ENCODE assay signal across 9 cellular contexts in the genomic region with DNA sequence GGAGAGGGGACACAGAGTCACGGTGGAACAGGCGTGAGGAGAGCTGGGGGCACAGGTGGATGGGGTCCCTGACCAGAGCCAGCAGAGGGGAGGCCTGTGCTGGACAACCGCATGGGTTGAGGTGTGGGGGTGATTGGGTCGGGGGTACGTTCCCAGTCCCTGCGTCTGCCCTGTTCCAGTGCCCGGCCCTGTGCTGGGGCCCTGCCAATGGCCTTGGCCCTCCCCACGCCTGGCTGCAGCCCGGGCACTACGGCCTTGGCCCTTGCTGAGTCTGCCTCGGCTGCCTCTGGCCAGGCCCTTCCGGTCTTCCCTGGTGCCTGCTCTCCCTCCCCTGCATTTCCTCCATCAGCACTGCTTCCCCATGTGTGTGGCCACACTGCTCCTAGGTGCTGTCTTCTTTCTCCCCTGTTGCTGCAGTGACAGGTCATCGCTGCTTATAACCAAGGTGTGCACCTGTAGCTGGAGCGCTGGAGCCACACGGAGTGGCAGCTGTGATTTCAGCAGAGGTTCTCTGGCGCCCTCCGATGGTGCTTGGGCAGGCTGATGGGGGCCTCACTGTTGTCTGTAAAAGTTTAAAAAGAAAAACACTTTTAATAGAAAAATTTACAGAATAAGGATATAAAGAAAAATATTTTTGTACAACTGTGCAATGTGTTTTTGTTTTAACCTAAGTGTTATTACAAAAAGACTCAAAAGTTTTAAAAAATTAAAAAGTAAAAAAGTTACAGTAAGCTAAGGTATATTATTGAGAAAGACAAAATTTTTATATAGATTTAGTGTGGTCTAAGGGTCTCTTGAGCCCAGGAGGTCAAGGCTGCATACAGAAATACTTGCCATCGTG. TPM values are rescaled to one million over a fixed set of nuclear protein-coding genes. Genes with fewer than 3 reads are reported as not detected.
DNase-seq lines count a peak whose midpoint lies in the region; ATAC-seq, FAIRE-seq and TF ChIP-seq lines count a peak whose summit lies in the region.
"Had no signal": no experiment of that assay in that cellular context is flagged by ENCODE, and none has a peak within 500 bp of the region (broad histone marks: within the 10 kb centered on the region; RNA-seq: fewer than 3 reads in every experiment).

No MANE protein-coding gene starts in this region.

- no peaks in the 10 kb centered on the region for H4K20me1 ChIP-seq in SK-N-SH (ENCODE audit: insufficient read depth)

- peaks cover 0 to 17% of the 10 kb centered on the region in 2 experiments; a peak in 2 of 4 replicates for H3K4me1 ChIP-seq in SK-N-SH (ENCODE audit: control insufficient read depth in 1 of 2, insufficient read depth in 2 of 2, low read depth in 1 of 2, low read length in 1 of 2)
- peaks cover 49% of the 10 kb centered on the region for H3K4me1 ChIP-seq in body of pancreas

- H3K27ac ChIP-seq in SK-N-SH (ENCODE audit: low read depth in 2 of 2, low read length in 1 of 2), result no peak overlapping the region
- H3K27ac ChIP-seq in body of pancreas, result peak overlapping the region in 1 of 4 donors; percentile 2

- peaks cover 13% of the 10 kb centered on the region for H3F3A ChIP-seq in SK-N-SH (replicated peaks; ENCODE audit: insufficient read depth)

- H3K4me2 ChIP-seq in SK-N-SH, result no peak overlapping the region

- intact Hi-C loops in body of pancreas (cut with DNase I), result loop anchor here (5.0 kb wide), 1 partner anchor 144 kb away; no protein-coding TSS in a partner anchor
- intact Hi-C loops in left colon (cut with DNase I, micrococcal nuclease), result loop anchor here in 1 of 2 donors (5.0 kb wide), 2 partner anchors 59 to 144 kb away; a partner anchor contains a TSS

- no peak overlapping the region for H3K9ac ChIP-seq in SK-N-SH

- 72% methylated on average over 16 of the region's 18 CpGs for WGBS in SK-N-SH (ENCODE audit: low lambda C conversion rate)
- WGBS in body of pancreas, 2 donors, result 36 to 41% methylated on average over 14 to 17 of the region's 18 CpGs

- no peaks in the 10 kb centered on the region for H3K79me2 ChIP-seq in SK-N-SH (ENCODE audit: insufficient read depth)

- H3K9me3 ChIP-seq in SK-N-SH, result no peaks in the 10 kb centered on the region
- no peaks in the 10 kb centered on the region for H3K9me3 ChIP-seq in body of pancreas

- no peak for FAIRE-seq in RCC 7860 (lab: Jason Lieb, UNC)
- FAIRE-seq: A204.1 had no signal

- peak; percentile 85 for TF ChIP-seq CTCF in SK-N-SH (IDR thresholded peaks at IDR 0.05)
- TF ChIP-seq CTCF in body of pancreas (IDR thresholded peaks at IDR 0.05), result peak; percentile 61 to 89 (median 81)

- H3K4me3 ChIP-seq in SK-N-SH (ENCODE audit: low read depth in 2 of 2, low read length in 1 of 2), result no peak overlapping the region; a peak in 1 of 4 replicates
- no peak overlapping the region for H3K4me3 ChIP-seq in body of pancreas

- no peak overlapping the region for H2AFZ ChIP-seq in SK-N-SH (ENCODE audit: low read depth)

- TF ChIP-seq POLR2A in body of pancreas (IDR thresholded peaks at IDR 0.05), result no peak

- TF ChIP-seq EP300 in SK-N-SH (IDR thresholded peaks at IDR 0.05; ENCODE audit: borderline replicate concordance in 1 of 2, low read depth in 1 of 2, low read length in 1 of 2), result no peak

- peak; percentile 79 for TF ChIP-seq RAD21 in SK-N-SH (IDR thresholded peaks at IDR 0.05; ENCODE audit: low read length)

- POLR2A ChIA-PET in SK-N-SH (lab: Yijun Ruan, JAX), result interaction anchor here (1.0 to 1.2 kb wide), 2 partner anchors 56 to 145 kb away, joined by 3 read pairs; no protein-coding TSS in a partner anchor

- ATAC-seq in HG03565 (IDR thresholded peaks at IDR 0.05; ENCODE audit: unreplicated experiment) (peak; percentile 47), body of pancreas (peak; percentile 70), left colon (peak; percentile 64)

- DNase-seq in DMS 273 (lab: John Stamatoyannopoulos, UW; ENCODE audit: unreplicated experiment), result peak; percentile 64
- no peak for DNase-seq in DMS 273 treated with DMSO at 0.1 percent for 48 hours (lab: John Stamatoyannopoulos, UW)
- DNase-seq in SK-N-SH, result peak; percentile 80
- DNase-seq in body of pancreas, result peak; percentile 76 to 87 (median 81)
- peak; percentile 61 to 88 for DNase-seq in left colon
- DNase-seq in stimulated activated CD8-positive, alpha-beta memory T cell treated with anti-CD3 and anti-CD28 coated beads, Interleukin-15, amount 100 ng/mL, for 1 hour (ENCODE audit: low read depth), result peak; percentile 18
- no peak for DNase-seq in RCC 7860 (ENCODE audit: low spot score)

- no peaks in the 10 kb centered on the region for H3K27me3 ChIP-seq in SK-N-SH (ENCODE audit: insufficient read depth)
- no peaks in the 10 kb centered on the region for H3K27me3 ChIP-seq in body of pancreas

- no peaks in the 10 kb centered on the region for H3K9me2 ChIP-seq in SK-N-SH

- peaks cover 0 to 7% of the 10 kb centered on the region in 2 experiments for H3K36me3 ChIP-seq in SK-N-SH (replicated peaks in 1 of 2; ENCODE audit: control insufficient read depth in 1 of 2, insufficient read depth in 2 of 2, low read length in 1 of 2)
- no peaks in the 10 kb centered on the region for H3K36me3 ChIP-seq in body of pancreas (replicated peaks in 1 of 2; ENCODE audit: insufficient read depth in 1 of 2, low read depth in 2 of 2)

- CTCF ChIA-PET in SK-N-SH (lab: Yijun Ruan, JAX), result interaction anchor here (0.6 to 19.6 kb wide), 34 partner anchors 8 to 318 kb away, joined by 3 to 744 read pairs (median 6); a partner anchor contains a TSS

TF ChIP-seq in SK-N-SH, 30 proteins besides CTCF, POLR2A, EP300 and RAD21:
- no peak for TF ChIP-seq NFIC (IDR thresholded peaks at IDR 0.05; ENCODE audit: borderline replicate concordance)
- TF ChIP-seq, protein P1, sequence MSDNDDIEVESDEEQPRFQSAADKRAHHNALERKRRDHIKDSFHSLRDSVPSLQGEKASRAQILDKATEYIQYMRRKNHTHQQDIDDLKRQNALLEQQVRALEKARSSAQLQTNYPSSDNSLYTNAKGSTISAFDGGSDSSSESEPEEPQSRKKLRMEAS (IDR thresholded peaks at IDR 0.05; ENCODE audit: low read depth), result no peak
- TF ChIP-seq SMC3 (IDR thresholded peaks at IDR 0.05; ENCODE audit: low read depth, low read length), result peak; percentile 65
- TF ChIP-seq CHD2 (IDR thresholded peaks at IDR 0.05; ENCODE audit: low read length, partially characterized antibody), result no peak
- no peak for TF ChIP-seq FOXM1 (IDR thresholded peaks at IDR 0.05; ENCODE audit: low read depth)
- no peak for TF ChIP-seq MXI1 (IDR thresholded peaks at IDR 0.05; ENCODE audit: low read depth, low read length)

RNA-seq across cellular contexts. Expression of a gene that starts 45.2 kb away (rescaled TPM):
- 0.10 TPM in 1 of 2 replicates, not detected in the other for polyA plus RNA-seq in SK-N-SH (2012; rRNA removed)
- 0.17 TPM in 1 of 2 replicates, not detected in the other for polyA plus RNA-seq in SK-N-SH (2012; cell fraction: cytosol; rRNA removed)
- 0.23 TPM in 2 replicates for polyA plus RNA-seq in SK-N-SH (2012; cell fraction: nucleus; rRNA removed)
- total RNA-seq in body of pancreas (100 to 1,000 TPM; 247 to 584 TPM), left colon (1 to 10 TPM; 1.0 to 3.3 TPM)

RNA-seq across cellular contexts. Expression of a gene that starts 59.4 kb away (rescaled TPM):
- 6.8 and 9.0 TPM in 2 replicates for polyA plus RNA-seq in SK-N-SH (2012; rRNA removed)
- polyA plus RNA-seq in SK-N-SH (2012; cell fraction: cytosol; rRNA removed), result 5.4 and 6.7 TPM in 2 replicates
- 12.6 and 13.3 TPM in 2 replicates for polyA plus RNA-seq in SK-N-SH (2012; cell fraction: nucleus; rRNA removed)
- 10 to 100 TPM; 19.7 to 23.1 TPM for total RNA-seq in body of pancreas
- 10 to 100 TPM; 51.4 to 52.0 TPM for total RNA-seq in left colon

Comparison
In these comparisons a context has a peak if more than half of its experiments do, and no peak if none do; other contexts are left out.
1. DNase-seq: peak in DMS 273 (single experiment), SK-N-SH (single experiment), body of pancreas (4 of 4), left colon (2 of 2) and stimulated activated CD8-positive, alpha-beta memory T cell treated with anti-CD3 and anti-CD28 coated beads, Interleukin-15, amount 100 ng/mL, for 1 hour (single experiment); none in DMS 273 treated with DMSO at 0.1 percent for 48 hours (single experiment) and RCC 7860 (single experiment).
2. RNA of a gene that starts 45.2 kb away (total RNA-seq): 247 to 584 TPM in body of pancreas; 1.0 to 3.3 TPM in left colon; every median in the first group is over 10 times any median in the second.
3. Peak in every context shown above with its lines, with median percentiles within 50 percentile points of each other: ATAC-seq.